9 cellular contexts compared by ENCODE assay signal in the genomic region with DNA sequence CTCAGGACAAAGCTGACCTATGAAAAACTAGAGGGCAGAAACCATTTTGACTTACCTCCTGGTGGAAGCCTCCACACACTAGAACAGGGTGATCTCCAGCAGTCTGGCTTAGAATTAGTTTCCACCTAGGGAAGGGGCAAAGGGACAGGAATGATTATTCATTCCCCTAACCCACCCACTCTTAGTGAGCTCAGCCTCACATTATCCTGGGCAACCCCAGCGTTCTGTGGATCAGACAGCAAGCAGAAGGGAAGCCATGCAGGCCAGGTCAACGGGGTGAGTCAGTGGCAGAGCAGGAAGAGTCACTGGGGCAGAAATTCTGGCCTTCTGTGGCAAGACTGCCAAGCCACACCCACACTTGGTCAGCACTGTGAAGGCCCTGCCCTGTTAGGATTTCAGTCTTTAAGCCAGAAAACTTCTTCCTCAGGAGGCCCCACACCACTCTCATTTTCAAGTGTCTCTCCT. TPM values are rescaled to one million over a fixed set of nuclear protein-coding genes. Genes with fewer than 3 reads are reported as not detected.
DNase-seq lines count a peak whose midpoint lies in the region; ATAC-seq and TF ChIP-seq lines count a peak whose summit lies in the region.
"Had no signal": no experiment of that assay in that cellular context is flagged by ENCODE, and none has a peak within 500 bp of the region (broad histone marks: within the 10 kb centered on the region; RNA-seq: fewer than 3 reads in every experiment).

No MANE protein-coding gene starts in this region.

- H3K4me1 Mint-ChIP-seq in CD8-positive, alpha-beta T cell (ENCODE audit: low read depth): peaks cover 22% of the 10 kb centered on the region

- intact Hi-C loops in CD8-positive, alpha-beta T cell (cut with DNase I, micrococcal nuclease): no loop called here

- peaks cover 8% of the 10 kb centered on the region for H3K79me2 ChIP-seq in parathyroid adenoma

- peak overlapping the region; percentile 41 for H3K4me3 ChIP-seq in WI38 (ENCODE audit: low read depth, low read length)
- H3K4me3 ChIP-seq in parathyroid adenoma (ENCODE audit: low read depth, low read length): peak overlapping the region; percentile 16
- no peak overlapping the region for H3K4me3 ChIP-seq in CD8-positive, alpha-beta T cell (ENCODE audit: low read depth, low read length)

- peak; percentile 48 for DNase-seq in NK-92 treated with Interleukin-12 subunit alpha and Interleukin-12 subunit beta, amount 100 ng/mL, for 24 hours (lab: John Stamatoyannopoulos, UW)
- DNase-seq in NK-92 (lab: John Stamatoyannopoulos, UW; ENCODE audit: unreplicated experiment): no peak
- peak; percentile 76 for DNase-seq in HS-27A (ENCODE audit: low read depth)
- DNase-seq in glomerular visceral epithelial cell (ENCODE audit: extremely low spot score): peak; percentile 87
- DNase-seq in CD8-positive, alpha-beta T cell: no peak
- DNase-seq: DND-41 had no signal

- peaks cover 25% of the 10 kb centered on the region for H3K36me3 Mint-ChIP-seq in CD8-positive, alpha-beta T cell

- POLR2A ChIA-PET in CD8-positive, alpha-beta T cell (lab: Charles Lee): no interaction called here

- H3K4me2 ChIP-seq in parathyroid adenoma (ENCODE audit: low read length): peak overlapping the region; percentile 57

- H3K36me3 ChIP-seq in parathyroid adenoma (ENCODE audit: control insufficient read depth, insufficient read depth, low read length): no peaks in the 10 kb centered on the region
- no peaks in the 10 kb centered on the region for H3K36me3 ChIP-seq in CD8-positive, alpha-beta T cell (ENCODE audit: insufficient read depth, low read length)

- no peak overlapping the region for H3K9ac ChIP-seq in parathyroid adenoma

- no peaks in the 10 kb centered on the region for H3K27me3 ChIP-seq in parathyroid adenoma (ENCODE audit: control insufficient read depth, insufficient read depth, low read length)
- no peaks in the 10 kb centered on the region for H3K27me3 ChIP-seq in CD8-positive, alpha-beta T cell (ENCODE audit: insufficient read depth, low read length)

- no peak for TF ChIP-seq CTCF in WI38 (IDR thresholded peaks at IDR 0.05; ENCODE audit: low read depth, low read length)
- no peak for TF ChIP-seq CTCF in parathyroid adenoma (IDR thresholded peaks at IDR 0.05)
- no peak for TF ChIP-seq CTCF in CD8-positive, alpha-beta T cell (IDR thresholded peaks at IDR 0.05)

- no peaks in the 10 kb centered on the region for H3K27me3 Mint-ChIP-seq in CD8-positive, alpha-beta T cell (ENCODE audit: low read depth)

- H3K4me3 Mint-ChIP-seq in CD8-positive, alpha-beta T cell: no peak overlapping the region

- CTCF ChIA-PET in CD8-positive, alpha-beta T cell (lab: Charles Lee): no interaction called here

- peak overlapping the region; percentile 84 for H3K27ac ChIP-seq in parathyroid adenoma
- H3K27ac ChIP-seq in CD8-positive, alpha-beta T cell (ENCODE audit: low read depth, low read length): no peak overlapping the region

- H3K27ac Mint-ChIP-seq in CD8-positive, alpha-beta T cell: no peak overlapping the region

- no peaks in the 10 kb centered on the region for H3K9me3 ChIP-seq in parathyroid adenoma (ENCODE audit: control insufficient read depth, low read length)
- no peaks in the 10 kb centered on the region for H3K9me3 ChIP-seq in CD8-positive, alpha-beta T cell (ENCODE audit: low read length)

- H3K9me3 Mint-ChIP-seq in CD8-positive, alpha-beta T cell: no peaks in the 10 kb centered on the region

- no peak for ATAC-seq in HG03025 (IDR thresholded peaks at IDR 0.05; ENCODE audit: low FRiP score, unreplicated experiment)
- ATAC-seq in CD8-positive, alpha-beta T cell: no peak

- H2AFZ ChIP-seq in parathyroid adenoma: peak overlapping the region; percentile 64

- peaks cover 16% of the 10 kb centered on the region for H3K4me1 ChIP-seq in parathyroid adenoma
- H3K4me1 ChIP-seq in CD8-positive, alpha-beta T cell (ENCODE audit: insufficient read depth, low read length): no peaks in the 10 kb centered on the region

RNA-seq across cellular contexts. Expression of a gene that starts 10.5 kb away (rescaled TPM):
- 100 to 1,000 TPM; 171 to 174 TPM for total RNA-seq in CD8-positive, alpha-beta T cell

RNA-seq across cellular contexts. Expression of a gene that starts 10.8 kb away (rescaled TPM):
- 1 to 10 TPM; 1.1 to 1.3 TPM for total RNA-seq in CD8-positive, alpha-beta T cell

RNA-seq across cellular contexts. Expression of a gene that starts 33.3 kb away (rescaled TPM):
- total RNA-seq in CD8-positive, alpha-beta T cell: 10 to 100 TPM; 27.1 to 30.4 TPM

RNA-seq across cellular contexts. Expression of a gene that starts 35.9 kb away (rescaled TPM):
- total RNA-seq in CD8-positive, alpha-beta T cell: not detected

RNA-seq across cellular contexts. Expression of a gene that starts 42.7 kb away (rescaled TPM):
- 10 to 100 TPM; 42.1 to 46.2 TPM for total RNA-seq in CD8-positive, alpha-beta T cell

Comparison
In these comparisons a context has a peak if more than half of its experiments do, and no peak if none do; other contexts are left out.
1. DNase-seq: peak in NK-92 treated with Interleukin-12 subunit alpha and Interleukin-12 subunit beta, amount 100 ng/mL, for 24 hours (single experiment), HS-27A (single experiment) and glomerular visceral epithelial cell (single experiment); none in NK-92 (single experiment) and CD8-positive, alpha-beta T cell (0 of 7).